In genomic region chr17:12078791-12079190, GRCh38 we compare ENCODE assay signal across 12 cellular contexts. TPM values are rescaled to one million over a fixed set of nuclear protein-coding genes. Genes with fewer than 3 reads are reported as not detected.
DNase-seq lines count a peak whose midpoint lies in the region; ATAC-seq and TF ChIP-seq lines count a peak whose summit lies in the region.
"Had no signal": no experiment of that assay in that cellular context is flagged by ENCODE, and none has a peak within 500 bp of the region (broad histone marks: within the 10 kb centered on the region; RNA-seq: fewer than 3 reads in every experiment).

No MANE protein-coding gene starts in this region.

- H3K36me3 ChIP-seq in PC-3 (ENCODE audit: low read depth, low read length) (peaks cover 25% of the 10 kb centered on the region; the same call in 1 of the 2 replicates), osteoblast (ENCODE audit: insufficient read depth, low read length) (peaks cover 8% of the 10 kb centered on the region), testis (ENCODE audit: low read depth, missing control alignments) (no peaks in the 10 kb centered on the region), BE2C (no peaks in the 10 kb centered on the region)

- peak; percentile 84 for DNase-seq in EL
- peak; percentile 28 for DNase-seq in PC-3
- peak; percentile 67 for DNase-seq in epithelial cell of esophagus (ENCODE audit: low read depth)
- DNase-seq in osteoblast (ENCODE audit: insufficient read length, low spot score, missing footprints), result no peak
- no peak for DNase-seq in testis
- no peak for DNase-seq in BE2C
- no peak for DNase-seq in cerebellum (ENCODE audit: low spot score)
- DNase-seq: NCI-H1092 treated with DMSO at 0.1 percent for 48 hours, NCI-H510A treated with DMSO at 0.1 percent for 48 hours had no signal

- H3K4me3 ChIP-seq in PC-3 (ENCODE audit: low read length) (no peak overlapping the region), epithelial cell of esophagus (ENCODE audit: low read length) (no peak overlapping the region), osteoblast (ENCODE audit: insufficient read depth, low read length) (no peak overlapping the region), testis (no peak overlapping the region), BE2C (ENCODE audit: low read depth, low read length) (no peak overlapping the region)

- no peaks in the 10 kb centered on the region for H3K9me3 ChIP-seq in PC-3 (ENCODE audit: low read length)
- H3K9me3 ChIP-seq in osteoblast (ENCODE audit: low read depth, low read length), result no peaks in the 10 kb centered on the region
- no peaks in the 10 kb centered on the region for H3K9me3 ChIP-seq in testis
- no peaks in the 10 kb centered on the region for H3K9me3 ChIP-seq in BE2C

- no peak overlapping the region for H3K9ac ChIP-seq in PC-3 (ENCODE audit: low read length)

- POLR2A ChIA-PET in PC-3 (lab: Charles Lee; ENCODE audit: unreplicated experiment), result no interaction called here

- H3K9me2 ChIP-seq in PC-3 (replicated peaks; ENCODE audit: low read length), result no peaks in the 10 kb centered on the region

- TF ChIP-seq CTCF in PC-3 (conservative IDR thresholded peaks at IDR 0.05; ENCODE audit: low read depth, low read length), result no peak
- TF ChIP-seq CTCF in epithelial cell of esophagus (IDR thresholded peaks at IDR 0.05; ENCODE audit: insufficient read depth, low read depth, low read length, missing control alignments), result no peak
- no peak for TF ChIP-seq CTCF in osteoblast (IDR thresholded peaks at IDR 0.05; ENCODE audit: extremely low read depth, low read depth, low read length)
- no peak for TF ChIP-seq CTCF in testis (IDR thresholded peaks at IDR 0.05)
- no peak for TF ChIP-seq CTCF in BE2C (IDR thresholded peaks at IDR 0.05; ENCODE audit: low read depth, low read length)

- TF ChIP-seq POLR2A in testis (IDR thresholded peaks at IDR 0.05), result no peak

- H3K27me3 ChIP-seq in PC-3 (ENCODE audit: low read length) (no peaks in the 10 kb centered on the region), osteoblast (ENCODE audit: insufficient read depth, low read length) (no peaks in the 10 kb centered on the region), testis (no peaks in the 10 kb centered on the region), BE2C (no peaks in the 10 kb centered on the region)

- ATAC-seq in PC-3 (no peak), GM21360 (IDR thresholded peaks at IDR 0.05; ENCODE audit: unreplicated experiment) (no peak)
- ATAC-seq: Panc1 had no signal

- CTCF ChIA-PET in PC-3 (lab: Charles Lee), result no interaction called here

- BruUV-seq in PC-3 (replicated peaks; lab: Mats Ljungman, UMichigan), result no TSS peak

- 82 to 92% methylated on average over 2 of the region's 2 CpGs for WGBS in testis, 2 donors

- H2AFZ ChIP-seq in PC-3 (ENCODE audit: low read length), result no peak overlapping the region
- peak overlapping the region; percentile 81 for H2AFZ ChIP-seq in osteoblast (ENCODE audit: low read length)

- intact Hi-C loops in PC-3 (cut with micrococcal nuclease) (no loop called here), testis (cut with DNase I; ENCODE audit: low total_unique reads) (no loop called here)

- H3K27ac ChIP-seq in PC-3 (ENCODE audit: low read length) (no peak overlapping the region), osteoblast (ENCODE audit: low read depth, low read length) (peak overlapping the region; percentile 68), testis (no peak overlapping the region)
- H3K27ac ChIP-seq: VCaP had no signal

- H4K20me1 ChIP-seq in PC-3 (ENCODE audit: low read length), result no peaks in the 10 kb centered on the region
- no peaks in the 10 kb centered on the region for H4K20me1 ChIP-seq in osteoblast (ENCODE audit: insufficient read depth, low read length)

- no peaks in the 10 kb centered on the region for H3F3A ChIP-seq in PC-3 (ENCODE audit: low read length, unreplicated experiment)

- H3K79me2 ChIP-seq in PC-3 (ENCODE audit: low read length) (0 out of 2 replicates have a peak, but pooled peaks cover 5% of the 10 kb centered on the region), osteoblast (ENCODE audit: insufficient read depth, low read length) (peaks cover 42% of the 10 kb centered on the region)

- no peaks in the 10 kb centered on the region for H3K4me1 ChIP-seq in PC-3 (ENCODE audit: insufficient read depth, low read length)
- H3K4me1 ChIP-seq in osteoblast (ENCODE audit: insufficient read depth, low read length), result peaks cover 9% of the 10 kb centered on the region
- no peaks in the 10 kb centered on the region for H3K4me1 ChIP-seq in testis
- H3K4me1 ChIP-seq in BE2C, result no peaks in the 10 kb centered on the region

- H3K4me2 ChIP-seq in PC-3 (ENCODE audit: low read length) (no peak overlapping the region), osteoblast (ENCODE audit: insufficient read depth, low read length) (peak overlapping the region; percentile 59)

RNA-seq across cellular contexts. Expression of gene MAP2K4, which starts 58.1 kb away (rescaled TPM):
- 33.9 and 35.5 TPM in 2 replicates for total RNA-seq in PC-3 (2014; rRNA removed)
- total RNA-seq in osteoblast, result 40.9 and 41.8 TPM in 2 replicates
- 10 to 100 TPM; 46.3 to 47.7 TPM for total RNA-seq in testis
- 22.4 TPM for polyA plus RNA-seq in testis (ENCODE audit: insufficient read depth, low read depth, low replicate concordance)
- 6.7 TPM for polyA plus RNA-seq in BE2C (2012; ENCODE audit: insufficient read depth, insufficient read length, low read depth)
- 70.0 TPM for total RNA-seq in cerebellum

Comparison
In these comparisons a context has a peak if more than half of its experiments do, and no peak if none do; other contexts are left out.
1. DNase-seq: peak in EL (single experiment), PC-3 (single experiment) and epithelial cell of esophagus (single experiment); none in osteoblast (single experiment), testis (single experiment), BE2C (single experiment) and cerebellum (single experiment).